32 cellular contexts compared by ENCODE assay signal in the genomic region with DNA sequence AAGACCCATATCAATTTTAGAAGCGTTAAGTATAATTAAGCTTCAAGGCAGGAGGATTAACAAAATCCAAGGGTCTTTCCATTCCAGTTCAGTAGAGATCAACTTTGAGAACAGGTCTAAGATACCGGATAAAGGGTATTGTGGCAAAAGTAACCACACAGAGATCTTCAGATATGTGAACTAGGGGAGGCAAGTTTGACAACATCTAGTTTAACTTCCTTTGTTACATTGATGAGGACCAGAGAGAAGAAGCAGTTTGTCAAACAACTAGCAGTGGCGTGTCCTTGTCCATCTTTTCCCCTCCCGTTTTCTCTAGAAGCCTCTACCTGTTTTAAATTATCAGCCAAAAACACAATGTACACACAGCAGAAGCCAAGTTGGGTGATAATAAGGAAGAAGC. TPM values are rescaled to one million over a fixed set of nuclear protein-coding genes. Genes with fewer than 3 reads are reported as not detected.
"Had no signal": no experiment of that assay in that cellular context is flagged by ENCODE, and none has a peak within 500 bp of the region (broad histone marks: within the 10 kb centered on the region; RNA-seq: fewer than 3 reads in every experiment).

No MANE protein-coding gene starts in this region.

- H3K9me3 ChIP-seq: heart right ventricle, left ventricle myocardium inferior, lower lobe of right lung, prostate gland, sigmoid colon, spleen, thoracic aorta, transverse colon, upper lobe of right lung, uterus had no signal

- ATAC-seq: foreskin keratinocyte; heart right ventricle; left colon; lower lobe of right lung; right cardiac atrium; stimulated activated naive B cell treated with anti-CD40 and anti-IgM and Interleukin-4, amounts not matched to agents 10 μg/mL and 1 μg/mL and 100 μg/mL, for 72 hours; upper lobe of right lung had no signal

- H3K9me3 Mint-ChIP-seq: nephron; stimulated activated naive B cell treated with anti-CD40 and anti-IgM and Interleukin-4, amounts not matched to agents 10 μg/mL and 1 μg/mL and 100 μg/mL, for 72 hours; stimulated activated naive CD8-positive, alpha-beta T cell treated with anti-CD3 and anti-CD28 coated beads, Interleukin-15, Interleukin-2, amounts not matched to agents 100 ng/mL and 50 ng/mL, for 24 hours had no signal

- H3K27me3 ChIP-seq: sigmoid colon, uterus had no signal

- FAIRE-seq: endometrium had no signal

- H3K4me3 ChIP-seq: coronary artery, heart right ventricle, left ventricle myocardium inferior, lower lobe of right lung, neural progenitor cell, prostate gland, sigmoid colon, spleen, thoracic aorta, transverse colon, upper lobe of right lung, uterus had no signal

- H3K27ac Mint-ChIP-seq: nephron; neural progenitor cell; stimulated activated naive B cell treated with anti-CD40 and anti-IgM and Interleukin-4, amounts not matched to agents 10 μg/mL and 1 μg/mL and 100 μg/mL, for 72 hours; stimulated activated naive CD8-positive, alpha-beta T cell treated with anti-CD3 and anti-CD28 coated beads, Interleukin-15, Interleukin-2, amounts not matched to agents 100 ng/mL and 50 ng/mL, for 24 hours had no signal

- DNase-seq: dermis blood vessel endothelial cell; effector memory CD4-positive, alpha-beta T cell; foreskin keratinocyte; glutamatergic neuron; heart right ventricle; hippocampal formation; islet precursor cell; kidney glomerular epithelial cell; left colon; left ventricle myocardium inferior; lower lobe of right lung; right cardiac atrium; sigmoid colon; spleen; stimulated activated CD4-positive, alpha-beta T cell treated with anti-CD3 and anti-CD28 coated beads, Interleukin-4, amount 100 ng/mL, for 4 hours; stimulated activated naive B cell treated with anti-CD40 and anti-IgM and Interleukin-4, amounts not matched to agents 10 μg/mL and 1 μg/mL and 100 μg/mL, for 72 hours; transverse colon; upper lobe of right lung; uterus had no signal

- H3K36me3 ChIP-seq: heart right ventricle, left ventricle myocardium inferior, lower lobe of right lung, neural progenitor cell, prostate gland, sigmoid colon, spleen, thoracic aorta, transverse colon, upper lobe of right lung, uterus had no signal

- H3K27ac ChIP-seq: coronary artery, foreskin keratinocyte, heart right ventricle, left ventricle myocardium inferior, lower lobe of right lung, neural progenitor cell, prostate gland, sigmoid colon, spleen, thoracic aorta, transverse colon, upper lobe of right lung, uterus had no signal

- H3K4me3 Mint-ChIP-seq: nephron; neural progenitor cell; stimulated activated naive B cell treated with anti-CD40 and anti-IgM and Interleukin-4, amounts not matched to agents 10 μg/mL and 1 μg/mL and 100 μg/mL, for 72 hours; stimulated activated naive CD8-positive, alpha-beta T cell treated with anti-CD3 and anti-CD28 coated beads, Interleukin-15, Interleukin-2, amounts not matched to agents 100 ng/mL and 50 ng/mL, for 24 hours had no signal

- H3K36me3 Mint-ChIP-seq: neural progenitor cell; stimulated activated naive B cell treated with anti-CD40 and anti-IgM and Interleukin-4, amounts not matched to agents 10 μg/mL and 1 μg/mL and 100 μg/mL, for 72 hours had no signal

- H3K4me1 Mint-ChIP-seq: nephron; neural progenitor cell; stimulated activated naive B cell treated with anti-CD40 and anti-IgM and Interleukin-4, amounts not matched to agents 10 μg/mL and 1 μg/mL and 100 μg/mL, for 72 hours had no signal

- H3K4me1 ChIP-seq: foreskin keratinocyte, heart right ventricle, left ventricle myocardium inferior, lower lobe of right lung, prostate gland, sigmoid colon, spleen, transverse colon, upper lobe of right lung, uterus had no signal

RNA-seq across cellular contexts. Expression of a gene that starts 8.6 kb away (rescaled TPM):
- total RNA-seq: dermis blood vessel endothelial cell, foreskin keratinocyte, left colon, lower lobe of right lung, mesenteric fat pad, myocyte, osteoblast, right cardiac atrium, sigmoid colon, spleen, thoracic aorta, transverse colon, upper lobe of right lung, uterus had no signal
- polyA plus RNA-seq: esophagus, foreskin keratinocyte, sigmoid colon had no signal

RNA-seq across cellular contexts. Expression of a gene that starts 35.2 kb away (rescaled TPM):
- total RNA-seq: dermis blood vessel endothelial cell, foreskin keratinocyte, heart right ventricle, left colon, left ventricle myocardium inferior, lower lobe of right lung, mesenteric fat pad, myocyte, osteoblast, renal cortical epithelial cell, right cardiac atrium, sigmoid colon, skeletal muscle tissue, spleen, thoracic aorta, transverse colon, upper lobe of right lung, uterus had no signal
- polyA plus RNA-seq: esophagus, foreskin keratinocyte, heart right ventricle, right cardiac atrium, sigmoid colon, spleen had no signal
